In the genomic region with DNA sequence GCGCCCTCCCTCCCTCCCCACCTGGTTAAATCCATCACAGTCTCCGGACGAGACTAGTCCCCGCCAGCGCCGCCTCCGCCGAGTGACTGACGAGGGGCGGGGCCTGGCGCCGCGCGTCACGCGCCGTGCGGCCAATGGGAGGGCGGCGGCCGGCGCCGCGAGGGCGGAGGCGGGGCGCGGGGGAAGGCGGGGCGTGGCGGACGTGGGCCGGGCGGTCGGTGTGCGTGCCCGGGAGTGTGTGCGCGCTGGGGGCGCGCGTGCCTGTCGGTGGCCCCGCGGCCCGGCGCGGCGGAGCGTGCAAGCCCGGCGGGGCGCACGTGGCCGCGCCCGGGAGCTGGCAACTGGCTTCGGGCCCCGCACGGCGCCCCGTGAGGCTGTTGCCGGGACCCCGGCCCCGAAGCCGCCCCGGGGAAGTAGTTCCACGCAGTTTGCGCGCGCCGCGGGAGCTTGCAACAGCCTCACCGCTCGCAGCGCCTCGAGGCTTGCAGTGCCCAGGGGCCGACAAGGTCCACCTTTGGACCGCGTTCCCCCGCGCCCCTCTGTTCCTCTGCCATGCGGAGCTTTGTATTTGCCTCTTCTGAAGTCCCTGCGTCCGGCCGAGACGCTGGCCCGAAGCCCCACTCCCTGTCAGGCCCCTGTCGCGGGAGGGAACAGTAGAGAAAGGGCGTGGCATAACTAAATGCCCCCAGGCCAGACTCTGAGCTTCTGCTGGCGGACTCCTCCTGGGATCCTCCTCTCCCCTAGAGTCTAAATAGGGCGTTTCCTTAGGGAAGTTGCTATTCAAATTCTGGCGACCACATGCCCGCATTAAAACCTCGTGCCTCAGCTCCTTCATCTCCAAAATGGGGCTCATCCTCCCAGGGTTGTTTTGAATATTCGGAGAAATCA, we compare ENCODE assay signal across 8 cellular contexts. TPM values are rescaled to one million over a fixed set of nuclear protein-coding genes. Genes with fewer than 3 reads are reported as not detected.
DNase-seq lines count a peak whose midpoint lies in the region; ATAC-seq and TF ChIP-seq lines count a peak whose summit lies in the region.

No MANE protein-coding gene starts in this region.

- H3K4me3 ChIP-seq in colonic mucosa = peak overlapping the region; percentile 70

- intact Hi-C loops in colonic mucosa (cut with DNase I) = no loop called here

- no peaks in the 10 kb centered on the region for H3K27me3 ChIP-seq in colonic mucosa

- H3K36me3 ChIP-seq in colonic mucosa = no peaks in the 10 kb centered on the region

- no peaks in the 10 kb centered on the region for H3K9me3 ChIP-seq in colonic mucosa

- no peak for TF ChIP-seq CTCF in AG09319 (IDR thresholded peaks at IDR 0.05; ENCODE audit: low read depth, low read length)
- no peak for TF ChIP-seq CTCF in colonic mucosa (IDR thresholded peaks at IDR 0.05)

- ATAC-seq in GM18909 (IDR thresholded peaks at IDR 0.05; ENCODE audit: poor library complexity, unreplicated experiment) (peak; percentile 89), HG03135 (IDR thresholded peaks at IDR 0.05; ENCODE audit: unreplicated experiment) (peak; percentile 92)

- H3K9ac ChIP-seq in colonic mucosa (ENCODE audit: low read depth in 2 of 2, low read length in 2 of 2) = peak overlapping the region in 1 of 2 donors; percentile 51

- DNase-seq in AG09319 (ENCODE audit: extremely low read depth, low read depth) (peak; percentile 78), NCI-H446 (lab: John Stamatoyannopoulos, UW) (peak; percentile 32 to 90), colonic mucosa (peak; percentile 92), left kidney (ENCODE audit: low read depth, low spot score) (peak; percentile 96)
- peak; percentile 95 for DNase-seq in activated CD4-positive, alpha-beta T cell treated with anti-CD3 and anti-CD28 coated beads for 48 hours
- peak; percentile 94 to 95 for DNase-seq in stimulated activated CD4-positive, alpha-beta T cell treated with anti-CD3 and anti-CD28 coated beads, Interleukin-1b, Interleukin-23, amount 100 ng/mL, for 4 hours (ENCODE audit: low read depth in 2 of 2)

- H3K27ac ChIP-seq in colonic mucosa = peak overlapping the region; percentile 88

- H3K4me1 ChIP-seq in colonic mucosa = peaks cover 18% of the 10 kb centered on the region

RNA-seq across cellular contexts. Expression of gene RYBP, which starts 0.9 kb away (rescaled TPM):
- total RNA-seq in colonic mucosa = 10 to 100 TPM; 13.0 to 24.7 TPM

Comparison
In these comparisons a context has a peak if more than half of its experiments do, and no peak if none do; other contexts are left out.
1. Peak in every context shown above with its lines: DNase-seq, ATAC-seq, H3K4me3 ChIP-seq and H3K27ac ChIP-seq.